Comparison of ENCODE assay signal across 8 cellular contexts in genomic region chr17:38868968-38869646, GRCh38. TPM values are rescaled to one million over a fixed set of nuclear protein-coding genes. Genes with fewer than 3 reads are reported as not detected.
DNase-seq lines count a peak whose midpoint lies in the region; ATAC-seq, FAIRE-seq and TF ChIP-seq lines count a peak whose summit lies in the region.

No MANE protein-coding gene starts in this region.

- no peaks in the 10 kb centered on the region for H3K9me3 ChIP-seq in A549
- H3K9me3 ChIP-seq in small intestine (ENCODE audit: control insufficient read depth, low read depth), result no peaks in the 10 kb centered on the region

- no peaks in the 10 kb centered on the region for H3K36me3 ChIP-seq in small intestine (ENCODE audit: control insufficient read depth in 2 of 2, insufficient read depth in 2 of 2, low read length in 2 of 2)

- peak in 1 of 2 experiments; percentile 14; a peak in 1 of 5 replicates for TF ChIP-seq RAD21 in A549 (conservative IDR thresholded peaks at IDR 0.05 in 1 of 2, IDR thresholded peaks at IDR 0.05 in 1 of 2)

- ATAC-seq in A549, result peak; percentile 25 to 65
- peak; percentile 26 for ATAC-seq in GM18519 (IDR thresholded peaks at IDR 0.05; ENCODE audit: low FRiP score, unreplicated experiment)
- ATAC-seq in HG03060 (IDR thresholded peaks at IDR 0.05; ENCODE audit: low read depth, unreplicated experiment), result peak; percentile 38

- TF ChIP-seq POLR2A in A549 (IDR thresholded peaks at IDR 0.05; ENCODE audit: low read length), result 0 out of 2 replicates have a peak, but pooled peaks have one; percentile 12

- TF ChIP-seq EP300 in A549 (IDR thresholded peaks at IDR 0.05), result 0 out of 5 replicates have a peak, but pooled peaks of 1 of the 2 experiments have one; percentile 10

- CTCF ChIA-PET in A549 (lab: Yijun Ruan, JAX), result interaction anchor here (0.6 to 6.4 kb wide), 19 partner anchors 11 to 558 kb away, joined by 3 to 90 read pairs (median 4); partner anchors contain the start of gene FBXO47

- H3K27me3 ChIP-seq in small intestine (ENCODE audit: control insufficient read depth in 2 of 2, insufficient read depth in 2 of 2, low read length in 2 of 2), result no peaks in the 10 kb centered on the region

- H3K27ac ChIP-seq in A549 (peak overlapping the region; percentile 98), VCaP (peak overlapping the region; percentile 70), small intestine (ENCODE audit: low read depth in 1 of 2, low read length in 1 of 2) (peak overlapping the region; percentile 98)

- H3K4me1 ChIP-seq in A549 (peaks cover 25% of the 10 kb centered on the region), small intestine (ENCODE audit: control insufficient read depth in 2 of 2, insufficient read depth in 1 of 2, low read depth in 1 of 2, low read length in 1 of 2) (peaks cover 7 to 13% of the 10 kb centered on the region in 2 donors)

- H3K4me2 ChIP-seq in A549, result peak overlapping the region; percentile 78

- peak overlapping the region; percentile 94 for H3K4me3 ChIP-seq in A549
- peak overlapping the region; percentile 84 to 92 for H3K4me3 ChIP-seq in small intestine (ENCODE audit: low read depth in 1 of 2, low read length in 2 of 2)

- 1% methylated on average over 30 of the region's 30 CpGs for WGBS in A549 (ENCODE audit: missing lambda C conversion rate)
- WGBS in small intestine, 3 donors, result 0% methylated on average over 30 of the region's 30 CpGs

- FAIRE-seq in A549 (lab: Jason Lieb, UNC) (no peak), small intestine (lab: Jason Lieb, UNC) (no peak)

- in situ Hi-C loops in T47D (cut with HindIII; ENCODE audit: low pct_unique_long_range_greater_than_20kb, low sequenced_read_pairs), result no loop called here

- TF ChIP-seq CTCF in A549 (IDR thresholded peaks at IDR 0.05) (peak; percentile 51), VCaP (conservative IDR thresholded peaks at IDR 0.05) (peak; percentile 20; the same call in 1 of the 2 replicates)

- peak; percentile 92 to 93 for DNase-seq in A549 (ENCODE audit: low read depth in 1 of 2, low spot score in 1 of 2)
- peak; percentile 72 for DNase-seq in NCI-H2171 (lab: John Stamatoyannopoulos, UW)
- peak; percentile 80 to 92 for DNase-seq in T47D (ENCODE audit: low read depth in 1 of 2, low spot score in 1 of 2)
- peak; percentile 75 for DNase-seq in iPS-NIHi11 (ENCODE audit: low spot score)
- DNase-seq in small intestine, result peak; percentile 89

- POLR2A ChIA-PET in A549 (lab: Yijun Ruan, JAX), result interaction anchor here (0.5 to 6.5 kb wide), 24 partner anchors 8 to 594 kb away, joined by 3 to 83 read pairs (median 6); partner anchors contain the start of genes CWC25, FBXO47, PIP4K2B and PSMB3

TF ChIP-seq in A549, 52 proteins besides CTCF, POLR2A, EP300 and RAD21:
- TF ChIP-seq HMGXB4 (CRISPR knock-in tag; IDR thresholded peaks at IDR 0.05; ENCODE audit: borderline replicate concordance), result peak; percentile 93; the same call in 1 of the 2 replicates
- TF ChIP-seq RFX5 (IDR thresholded peaks at IDR 0.05), result peak; percentile 28; the same call in 1 of the 2 replicates
- TF ChIP-seq, protein P1, sequence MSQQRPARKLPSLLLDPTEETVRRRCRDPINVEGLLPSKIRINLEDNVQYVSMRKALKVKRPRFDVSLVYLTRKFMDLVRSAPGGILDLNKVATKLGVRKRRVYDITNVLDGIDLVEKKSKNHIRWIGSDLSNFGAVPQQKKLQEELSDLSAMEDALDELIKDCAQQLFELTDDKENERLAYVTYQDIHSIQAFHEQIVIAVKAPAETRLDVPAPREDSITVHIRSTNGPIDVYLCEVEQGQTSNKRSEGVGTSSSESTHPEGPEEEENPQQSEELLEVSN (IDR thresholded peaks at IDR 0.05; ENCODE audit: borderline replicate concordance, low read depth), result 0 out of 2 replicates have a peak, but pooled peaks have one; percentile 43
- TF ChIP-seq CEBPB (IDR thresholded peaks at IDR 0.05), result peak in 1 of 2 experiments; percentile 74; a peak in 2 of 4 replicates
- peak; percentile 39 for TF ChIP-seq CHD2 (IDR thresholded peaks at IDR 0.05; ENCODE audit: low read length, partially characterized antibody)
- 0 out of 2 replicates have a peak, but pooled peaks have one; percentile 6 for TF ChIP-seq NPAS2 (CRISPR knock-in tag; IDR thresholded peaks at IDR 0.05; ENCODE audit: borderline replicate concordance)
- no peak for TF ChIP-seq ESRRA (IDR thresholded peaks at IDR 0.05; ENCODE audit: borderline replicate concordance, low read length)
- TF ChIP-seq HOXB5 (CRISPR knock-in tag; IDR thresholded peaks at IDR 0.05), result 0 out of 2 replicates have a peak, but pooled peaks have one; percentile 11
- no peak for TF ChIP-seq RCOR1 (IDR thresholded peaks at IDR 0.05; ENCODE audit: low read depth, low read length)
- TF ChIP-seq SMC3 (IDR thresholded peaks at IDR 0.05), result peak; percentile 37
- no peak for TF ChIP-seq PHF8 (IDR thresholded peaks at IDR 0.05; ENCODE audit: borderline replicate concordance, low read depth)
- no peak for TF ChIP-seq HOXB13 (CRISPR knock-in tag; IDR thresholded peaks at IDR 0.05; ENCODE audit: low read depth)
- TF ChIP-seq MAZ (IDR thresholded peaks at IDR 0.05; ENCODE audit: borderline replicate concordance, low read depth, low read length), result peak; percentile 75; the same call in 1 of the 2 replicates
- TF ChIP-seq CHD4 (IDR thresholded peaks at IDR 0.05; ENCODE audit: borderline replicate concordance), result peak; percentile 22; the same call in 1 of the 2 replicates
- TF ChIP-seq MAX (IDR thresholded peaks at IDR 0.05), result peak; percentile 29; the same call in 1 of the 2 replicates
- no peak for TF ChIP-seq FOSL2 (IDR thresholded peaks at IDR 0.05)
- 0 out of 2 replicates have a peak, but pooled peaks have one; percentile 20 for TF ChIP-seq FOSL2 (CRISPR knock-in tag; IDR thresholded peaks at IDR 0.05)
- 0 out of 2 replicates have a peak, but pooled peaks have one; percentile 4 for TF ChIP-seq TFCP2L1 (CRISPR knock-in tag; IDR thresholded peaks at IDR 0.05)
- no peak for TF ChIP-seq NR3C1 (IDR thresholded peaks at IDR 0.05)
- TF ChIP-seq GATA3 (IDR thresholded peaks at IDR 0.05; ENCODE audit: borderline replicate concordance), result peak; percentile 34; the same call in 1 of the 2 replicates
- TF ChIP-seq JUNB (IDR thresholded peaks at IDR 0.05), result no peak
- no peak for TF ChIP-seq BHLHE40 (IDR thresholded peaks at IDR 0.05; ENCODE audit: low read depth, low read length)
- peak; percentile 96 for TF ChIP-seq SREBF2 (IDR thresholded peaks at IDR 0.05)
- TF ChIP-seq HEYL (CRISPR knock-in tag; IDR thresholded peaks at IDR 0.05), result 0 out of 2 replicates have a peak, but pooled peaks have one; percentile 55

RNA-seq across cellular contexts. Expression of gene LASP1, which starts 0.8 kb away (rescaled TPM):
- polyA plus RNA-seq in A549 (2011; rRNA removed) (145 and 152 TPM in 2 replicates), A549 (2017; fragmentation: RNase III; extraction: RNeasy Plus Mini Kit Qiagen cat#74134 plus additional on column Dnase treatment) (281 to 312 TPM (median 287 TPM) in 3 replicates), small intestine (100 to 1,000 TPM; 152 to 257 (median 213) TPM)
- 201 and 252 TPM in 2 replicates for polyA plus RNA-seq in A549 (2012; cell fraction: cytosol; rRNA removed)
- 247 and 316 TPM in 2 replicates for polyA plus RNA-seq in A549 (2012; cell fraction: nucleus; rRNA removed)
- 197 TPM in 2 replicates for polyA minus RNA-seq in A549 (2011; rRNA and poly(A)+ RNA removed)

RNA-seq across cellular contexts. Expression of gene RPL23, which starts 15.6 kb away (rescaled TPM):
- 2,297 and 2,715 TPM in 2 replicates for polyA plus RNA-seq in A549 (2011; rRNA removed)
- 1,824 and 2,393 TPM in 2 replicates for polyA plus RNA-seq in A549 (2012; cell fraction: cytosol; rRNA removed)
- 368 and 737 TPM in 2 replicates for polyA plus RNA-seq in A549 (2012; cell fraction: nucleus; rRNA removed)
- 2,814 to 3,171 TPM (median 2,969 TPM) in 3 replicates for polyA plus RNA-seq in A549 (2017; fragmentation: RNase III; extraction: RNeasy Plus Mini Kit Qiagen cat#74134 plus additional on column Dnase treatment)
- polyA minus RNA-seq in A549 (2011; rRNA and poly(A)+ RNA removed), result 307 and 414 TPM in 2 replicates
- 1,000 to 10,000 TPM; 1,251 to 3,207 (median 2,524) TPM for polyA plus RNA-seq in small intestine

RNA-seq across cellular contexts. Expression of gene CWC25, which starts 44.0 kb away (rescaled TPM):
- polyA plus RNA-seq in A549 (2011; rRNA removed) (34.1 and 34.5 TPM in 2 replicates), A549 (2017; fragmentation: RNase III; extraction: RNeasy Plus Mini Kit Qiagen cat#74134 plus additional on column Dnase treatment) (22.5 to 24.2 TPM (median 23.1 TPM) in 3 replicates), small intestine (10 to 100 TPM; 12.6 to 61.1 (median 45.7) TPM)
- polyA plus RNA-seq in A549 (2012; cell fraction: cytosol; rRNA removed), result 16.9 and 17.1 TPM in 2 replicates
- 30.5 and 51.7 TPM in 2 replicates for polyA plus RNA-seq in A549 (2012; cell fraction: nucleus; rRNA removed)
- 14.2 and 19.6 TPM in 2 replicates for polyA minus RNA-seq in A549 (2011; rRNA and poly(A)+ RNA removed)

Comparison
In these comparisons a context has a peak if more than half of its experiments do, and no peak if none do; other contexts are left out.
1. Peak in every context shown above with its lines: DNase-seq, ATAC-seq, H3K4me3 ChIP-seq and H3K27ac ChIP-seq.